9 cellular contexts compared by ENCODE assay signal in the genomic region with DNA sequence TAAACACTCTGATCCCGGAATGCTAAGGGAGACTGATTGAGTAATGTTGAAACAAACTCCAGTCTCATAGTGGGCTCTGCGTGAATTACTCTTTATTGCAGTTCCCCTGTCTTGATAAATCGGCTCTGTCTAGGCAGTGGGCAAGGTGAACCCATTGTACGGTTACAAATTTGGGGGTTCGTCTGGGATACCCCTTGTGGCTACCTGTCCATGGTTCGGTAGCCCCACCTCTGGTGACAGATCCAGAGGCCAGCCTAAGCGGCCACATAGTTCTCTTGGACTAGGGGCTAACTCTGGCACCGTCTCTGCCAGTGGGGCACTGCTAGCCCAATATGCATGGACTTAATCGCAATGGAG. TPM values are rescaled to one million over a fixed set of nuclear protein-coding genes. Genes with fewer than 3 reads are reported as not detected.
A peak's percentile ranks its signal among the peaks of the same experiment; 100 is the strongest.
DNase-seq lines count a peak whose midpoint lies in the region; ATAC-seq and TF ChIP-seq lines count a peak whose summit lies in the region.
"Had no signal": no experiment of that assay in that cellular context is flagged by ENCODE, and none has a peak within 500 bp of the region (broad histone marks: within the 10 kb centered on the region; RNA-seq: fewer than 3 reads in every experiment).

No MANE protein-coding gene starts in this region.

- H3K27me3 ChIP-seq in DOHH2 (ENCODE audit: control insufficient read depth, low read length) (no peaks in the 10 kb centered on the region), parathyroid adenoma (ENCODE audit: control insufficient read depth, insufficient read depth, low read length) (no peaks in the 10 kb centered on the region)

- H3K4me1 Mint-ChIP-seq in endothelial cell (ENCODE audit: unreplicated experiment) = peaks cover 37% of the 10 kb centered on the region

- peaks cover 31% of the 10 kb centered on the region for H3F3A ChIP-seq in DOHH2 (ENCODE audit: control insufficient read depth, insufficient read depth)

- POLR2A ChIA-PET in OCI-LY7 (lab: Charles Lee) = interaction anchor here (0.7 to 2.2 kb wide), 5 partner anchors 15 to 57 kb away, joined by 3 to 22 read pairs (median 6); no protein-coding TSS in a partner anchor

- H3K27ac ChIP-seq in DOHH2 (ENCODE audit: low read depth, low read length) (peak overlapping the region; percentile 97), OCI-LY7 (ENCODE audit: low read depth, low read length, poor library complexity, severe bottlenecking) (peak overlapping the region; percentile 81), parathyroid adenoma (peak overlapping the region; percentile 90)

- ATAC-seq in omental fat pad (ENCODE audit: low FRiP score) = no peak

- peaks cover 6% of the 10 kb centered on the region for H3K27me3 Mint-ChIP-seq in endothelial cell (ENCODE audit: unreplicated experiment)

- no peak overlapping the region for H3K9ac ChIP-seq in parathyroid adenoma

- H3K4me3 ChIP-seq in DOHH2 (ENCODE audit: low read length) (peak overlapping the region; percentile 78), OCI-LY7 (ENCODE audit: low read depth, low read length, poor library complexity, severe bottlenecking) (peak overlapping the region; percentile 90), parathyroid adenoma (ENCODE audit: low read depth, low read length) (peak overlapping the region; percentile 88)

- H2AFZ ChIP-seq in OCI-LY7 (ENCODE audit: low read length) (no peak overlapping the region; the same call in 1 of the 2 replicates), parathyroid adenoma (peak overlapping the region; percentile 79)

- no peak for DNase-seq in OCI-LY7 (ENCODE audit: low spot score)
- DNase-seq in endothelial cell (ENCODE audit: low spot score) = no peak
- no peak for DNase-seq in HUDEP-2 (lab: John Stamatoyannopoulos, UW; ENCODE audit: unreplicated experiment in 76 of 76)
- DNase-seq in omental fat pad (ENCODE audit: low spot score) = no peak
- DNase-seq in OCI-M2 (lab: John Stamatoyannopoulos, UW; ENCODE audit: unreplicated experiment) = no peak
- DNase-seq in HCEC 1CT = no peak
- DNase-seq: MV-4-11 had no signal

- no peak for TF ChIP-seq CTCF in DOHH2 (IDR thresholded peaks at IDR 0.05; ENCODE audit: low read depth, low read length, poor library complexity, severe bottlenecking)
- TF ChIP-seq CTCF in OCI-LY7 (conservative IDR thresholded peaks at IDR 0.05; ENCODE audit: low read length) = 0 out of 2 replicates have a peak, but pooled peaks have one; percentile 24
- TF ChIP-seq CTCF in endothelial cell (IDR thresholded peaks at IDR 0.05; ENCODE audit: unreplicated experiment) = no peak
- no peak for TF ChIP-seq CTCF in parathyroid adenoma (IDR thresholded peaks at IDR 0.05)
- TF ChIP-seq CTCF in omental fat pad (IDR thresholded peaks at IDR 0.05) = no peak

- H3K79me2 ChIP-seq in DOHH2 (ENCODE audit: control insufficient read depth, low read length) (peaks cover 82% of the 10 kb centered on the region), OCI-LY7 (ENCODE audit: insufficient read depth, low read depth, low read length) (peaks cover 49% of the 10 kb centered on the region), parathyroid adenoma (peaks cover 25% of the 10 kb centered on the region)

- CTCF ChIA-PET in OCI-LY7 (lab: Charles Lee; ENCODE audit: unreplicated experiment) = no interaction called here

- H3K36me3 Mint-ChIP-seq in endothelial cell (ENCODE audit: low read depth, unreplicated experiment) = peaks cover 5% of the 10 kb centered on the region

- H3K27ac Mint-ChIP-seq in endothelial cell (ENCODE audit: unreplicated experiment) = peak overlapping the region; percentile 72

- H4K20me1 ChIP-seq in DOHH2 (ENCODE audit: control insufficient read depth, insufficient read depth, low read depth, low read length) = peaks cover 31% of the 10 kb centered on the region
- H4K20me1 ChIP-seq in OCI-LY7 (ENCODE audit: insufficient read depth, low read length) = peaks cover 25% of the 10 kb centered on the region

- H3K9me3 Mint-ChIP-seq in endothelial cell (ENCODE audit: unreplicated experiment) = no peaks in the 10 kb centered on the region

- BruUV-seq in OCI-LY7 (replicated peaks; lab: Mats Ljungman, UMichigan) = no TSS peak

- peak overlapping the region; percentile 89 for H3K4me3 Mint-ChIP-seq in endothelial cell (ENCODE audit: unreplicated experiment)

- H3K9me2 ChIP-seq in DOHH2 (replicated peaks; ENCODE audit: control insufficient read depth, low read length) = no peaks in the 10 kb centered on the region
- no peaks in the 10 kb centered on the region for H3K9me2 ChIP-seq in OCI-LY7 (ENCODE audit: insufficient read depth, low read length)

- peak overlapping the region; percentile 95 for H3K4me2 ChIP-seq in DOHH2 (ENCODE audit: low read length)
- peak overlapping the region; percentile 93 for H3K4me2 ChIP-seq in OCI-LY7 (ENCODE audit: low read length)
- peak overlapping the region; percentile 92 for H3K4me2 ChIP-seq in parathyroid adenoma (ENCODE audit: low read length)

- H3K9me3 ChIP-seq in DOHH2 (ENCODE audit: control insufficient read depth, insufficient read depth, low read length) = no peaks in the 10 kb centered on the region
- H3K9me3 ChIP-seq in OCI-LY7 (ENCODE audit: low read length) = no peaks in the 10 kb centered on the region
- H3K9me3 ChIP-seq in parathyroid adenoma (ENCODE audit: control insufficient read depth, low read length) = no peaks in the 10 kb centered on the region

- H3K36me3 ChIP-seq in DOHH2 (ENCODE audit: control insufficient read depth, low read length) = peaks cover 47% of the 10 kb centered on the region
- peaks cover 29% of the 10 kb centered on the region for H3K36me3 ChIP-seq in OCI-LY7 (ENCODE audit: insufficient read depth, low read length)
- H3K36me3 ChIP-seq in parathyroid adenoma (ENCODE audit: control insufficient read depth, insufficient read depth, low read length) = no peaks in the 10 kb centered on the region

- intact Hi-C loops in OCI-LY7 (cut with micrococcal nuclease; ENCODE audit: unreplicated experiment) = loop anchor here (2.0 to 5.0 kb wide), 2 partner anchors 23 to 113 kb away; no protein-coding TSS in a partner anchor

- peaks cover 75% of the 10 kb centered on the region for H3K4me1 ChIP-seq in DOHH2 (ENCODE audit: control insufficient read depth, low read length)
- peaks cover 50% of the 10 kb centered on the region for H3K4me1 ChIP-seq in OCI-LY7 (ENCODE audit: insufficient read depth, low read length, poor library complexity, severe bottlenecking)
- H3K4me1 ChIP-seq in parathyroid adenoma = peaks cover 18% of the 10 kb centered on the region

RNA-seq across cellular contexts. Expression of a gene that starts 1.1 kb away (rescaled TPM):
- total RNA-seq in OCI-LY7 (2014; rRNA removed; shearing (Covaris generic)) = 208 and 239 TPM in 2 replicates
- total RNA-seq in OCI-LY7 (2022) (186 and 206 TPM in 2 replicates), endothelial cell (ENCODE audit: unreplicated experiment) (83.4 TPM), omental fat pad (100 to 1,000 TPM; 116 to 149 (median 125) TPM)

RNA-seq across cellular contexts. Expression of a gene that starts 56.1 kb away (rescaled TPM):
- total RNA-seq in OCI-LY7 (2014; rRNA removed; shearing (Covaris generic)) = 12.0 and 12.1 TPM in 2 replicates
- total RNA-seq in OCI-LY7 (2022) (20.4 and 21.1 TPM in 2 replicates), endothelial cell (ENCODE audit: unreplicated experiment) (39.0 TPM), omental fat pad (10 to 100 TPM; 34.5 to 52.1 (median 43.2) TPM)

RNA-seq across cellular contexts. Expression of a gene that starts 56.3 kb away (rescaled TPM):
- 89.8 and 128 TPM in 2 replicates for total RNA-seq in OCI-LY7 (2014; rRNA removed; shearing (Covaris generic))
- total RNA-seq in OCI-LY7 (2022) (85.2 and 89.6 TPM in 2 replicates), endothelial cell (ENCODE audit: unreplicated experiment) (63.7 TPM), omental fat pad (100 to 1,000 TPM in 3 of 4 donors, 10 to 100 TPM in 1; 80.9 to 117 (median 105) TPM)
